Comparison of ENCODE assay signal across 10 cellular contexts in genomic region chr6:170089937-170090335, GRCh38.
DNase-seq lines count a peak whose midpoint lies in the region; ATAC-seq and TF ChIP-seq lines count a peak whose summit lies in the region.
"Had no signal": no experiment of that assay in that cellular context is flagged by ENCODE, and none has a peak within 500 bp of the region (broad histone marks: within the 10 kb centered on the region; RNA-seq: fewer than 3 reads in every experiment).

No MANE protein-coding gene starts in this region.

- H3K27ac ChIP-seq in tibial nerve, result no peak overlapping the region
- H3K27ac ChIP-seq: left ventricle myocardium inferior had no signal

- no peak for TF ChIP-seq POLR2A in tibial nerve (IDR thresholded peaks at IDR 0.05)

- H3K9me3 ChIP-seq in tibial nerve, result no peaks in the 10 kb centered on the region
- H3K9me3 ChIP-seq: left ventricle myocardium inferior had no signal

- no peaks in the 10 kb centered on the region for H3K9me3 Mint-ChIP-seq in activated naive CD8-positive, alpha-beta T cell treated with anti-CD3 and anti-CD28 coated beads for 36 hours
- no peaks in the 10 kb centered on the region for H3K9me3 Mint-ChIP-seq in stimulated activated naive CD8-positive, alpha-beta T cell treated with anti-CD3 and anti-CD28 coated beads, Interleukin-15, Interleukin-2, amounts not matched to agents 100 ng/mL and 50 ng/mL, for 24 hours

- peaks cover 0 to 13% (median 2%) of the 10 kb centered on the region in 4 donors for H3K4me1 ChIP-seq in tibial nerve

- peaks cover 0 to under 1% of the 10 kb centered on the region in 2 donors for H3K27me3 ChIP-seq in tibial nerve

- peaks cover 23% of the 10 kb centered on the region for H3K4me1 Mint-ChIP-seq in activated naive CD8-positive, alpha-beta T cell treated with anti-CD3 and anti-CD28 coated beads for 36 hours
- H3K4me1 Mint-ChIP-seq in stimulated activated naive CD8-positive, alpha-beta T cell treated with anti-CD3 and anti-CD28 coated beads, Interleukin-15, Interleukin-2, amounts not matched to agents 100 ng/mL and 50 ng/mL, for 24 hours (ENCODE audit: low read depth), result peaks cover 42% of the 10 kb centered on the region
- H3K4me1 Mint-ChIP-seq: GM23338 had no signal

- H3K27ac Mint-ChIP-seq in activated naive CD8-positive, alpha-beta T cell treated with anti-CD3 and anti-CD28 coated beads for 36 hours, result peak overlapping the region; percentile 97
- H3K27ac Mint-ChIP-seq in stimulated activated naive CD8-positive, alpha-beta T cell treated with anti-CD3 and anti-CD28 coated beads, Interleukin-15, Interleukin-2, amounts not matched to agents 100 ng/mL and 50 ng/mL, for 24 hours, result peak overlapping the region; percentile 90
- H3K27ac Mint-ChIP-seq: GM23338 had no signal

- peak; percentile 62 for DNase-seq in activated effector memory CD4-positive, alpha-beta T cell treated with anti-CD3 and anti-CD28 coated beads, Interleukin-2, amount 50 U/mL, for 16 hours
- DNase-seq in activated effector memory CD4-positive, alpha-beta T cell treated with Interleukin-2 at 50 U/mL for 16 hours, result no peak
- no peak for DNase-seq in activated naive CD8-positive, alpha-beta T cell treated with anti-CD3 and anti-CD28 coated beads for 36 hours
- DNase-seq in NCI-H2196 treated with DMSO at 0.1 percent for 48 hours (lab: John Stamatoyannopoulos, UW; ENCODE audit: unreplicated experiment), result no peak
- DNase-seq in tibial nerve (ENCODE audit: low spot score in 2 of 2), result no peak
- DNase-seq: left ventricle myocardium inferior had no signal

- TF ChIP-seq CTCF in tibial nerve (IDR thresholded peaks at IDR 0.05), result no peak

- ATAC-seq in HG03045 (IDR thresholded peaks at IDR 0.05; ENCODE audit: unreplicated experiment) (peak; percentile 7), HG02678 (IDR thresholded peaks at IDR 0.05; ENCODE audit: unreplicated experiment) (no peak)
- ATAC-seq: GM23338 had no signal

- no peaks in the 10 kb centered on the region for H3K27me3 Mint-ChIP-seq in activated naive CD8-positive, alpha-beta T cell treated with anti-CD3 and anti-CD28 coated beads for 36 hours
- no peaks in the 10 kb centered on the region for H3K27me3 Mint-ChIP-seq in stimulated activated naive CD8-positive, alpha-beta T cell treated with anti-CD3 and anti-CD28 coated beads, Interleukin-15, Interleukin-2, amounts not matched to agents 100 ng/mL and 50 ng/mL, for 24 hours

- H3K36me3 ChIP-seq in tibial nerve, result no peaks in the 10 kb centered on the region
- H3K36me3 ChIP-seq: left ventricle myocardium inferior had no signal

- peaks cover 4% of the 10 kb centered on the region for H3K36me3 Mint-ChIP-seq in activated naive CD8-positive, alpha-beta T cell treated with anti-CD3 and anti-CD28 coated beads for 36 hours
- H3K36me3 Mint-ChIP-seq in stimulated activated naive CD8-positive, alpha-beta T cell treated with anti-CD3 and anti-CD28 coated beads, Interleukin-15, Interleukin-2, amounts not matched to agents 100 ng/mL and 50 ng/mL, for 24 hours (ENCODE audit: low read depth), result no peaks in the 10 kb centered on the region

- WGBS in tibial nerve, 2 donors, result 74 to 88% methylated on average over 9 to 11 of the region's 11 CpGs

- peak overlapping the region; percentile 87 for H3K4me3 Mint-ChIP-seq in activated naive CD8-positive, alpha-beta T cell treated with anti-CD3 and anti-CD28 coated beads for 36 hours
- H3K4me3 Mint-ChIP-seq in stimulated activated naive CD8-positive, alpha-beta T cell treated with anti-CD3 and anti-CD28 coated beads, Interleukin-15, Interleukin-2, amounts not matched to agents 100 ng/mL and 50 ng/mL, for 24 hours, result peak overlapping the region; percentile 77
- H3K4me3 Mint-ChIP-seq: GM23338 had no signal

- H3K4me3 ChIP-seq in tibial nerve, result no peak overlapping the region
- H3K4me3 ChIP-seq: GM23338, left ventricle myocardium inferior had no signal

- TF ChIP-seq EP300 in tibial nerve (IDR thresholded peaks at IDR 0.05), result no peak
